In the genomic region with DNA sequence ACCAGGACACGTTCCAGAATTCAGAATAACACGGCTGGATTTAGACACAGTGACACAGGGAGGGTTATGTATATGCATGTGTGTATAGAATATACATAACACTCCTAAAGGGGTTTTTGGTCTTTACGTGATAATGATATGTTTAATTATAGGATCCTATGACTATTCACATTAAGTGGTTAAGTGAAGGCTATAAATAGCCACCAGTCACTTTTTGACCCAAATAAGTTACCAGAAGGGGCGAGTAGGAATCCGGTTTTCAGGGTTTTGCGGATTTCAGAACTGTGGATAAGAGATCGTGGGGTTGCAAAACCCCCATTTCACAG, we compare ENCODE assay signal across 3 cellular contexts.
TF ChIP-seq lines count a peak whose summit lies in the region.

No MANE protein-coding gene starts in this region.

TF ChIP-seq in A549, 52 proteins besides CTCF, POLR2A, EP300 and RAD21:
- TF ChIP-seq SREBF2 (IDR thresholded peaks at IDR 0.05) (no peak), CBX8 (IDR thresholded peaks at IDR 0.05) (no peak), FOXS1 (CRISPR knock-in tag; IDR thresholded peaks at IDR 0.05) (no peak), KDM1A (IDR thresholded peaks at IDR 0.05; ENCODE audit: low read depth) (no peak), ESRRA (IDR thresholded peaks at IDR 0.05; ENCODE audit: borderline replicate concordance, low read length) (no peak), HOXB13 (CRISPR knock-in tag; IDR thresholded peaks at IDR 0.05; ENCODE audit: low read depth) (no peak)

TF ChIP-seq in GM23338, 12 proteins besides CTCF, POLR2A, EP300 and RAD21 (continues in another document):
- TF ChIP-seq ZNF114 (CRISPR knock-in tag; IDR thresholded peaks at IDR 0.05) (no peak), ZNF331 (CRISPR knock-in tag; IDR thresholded peaks at IDR 0.05; ENCODE audit: low read depth) (no peak), EZH2 (IDR thresholded peaks at IDR 0.05; ENCODE audit: low read depth, unreplicated experiment) (no peak), JUNB (IDR thresholded peaks at IDR 0.05; ENCODE audit: unreplicated experiment) (no peak), POLR2AphosphoS5 (IDR thresholded peaks at IDR 0.05; ENCODE audit: low read depth) (no peak)
- TF ChIP-seq, protein P1, sequence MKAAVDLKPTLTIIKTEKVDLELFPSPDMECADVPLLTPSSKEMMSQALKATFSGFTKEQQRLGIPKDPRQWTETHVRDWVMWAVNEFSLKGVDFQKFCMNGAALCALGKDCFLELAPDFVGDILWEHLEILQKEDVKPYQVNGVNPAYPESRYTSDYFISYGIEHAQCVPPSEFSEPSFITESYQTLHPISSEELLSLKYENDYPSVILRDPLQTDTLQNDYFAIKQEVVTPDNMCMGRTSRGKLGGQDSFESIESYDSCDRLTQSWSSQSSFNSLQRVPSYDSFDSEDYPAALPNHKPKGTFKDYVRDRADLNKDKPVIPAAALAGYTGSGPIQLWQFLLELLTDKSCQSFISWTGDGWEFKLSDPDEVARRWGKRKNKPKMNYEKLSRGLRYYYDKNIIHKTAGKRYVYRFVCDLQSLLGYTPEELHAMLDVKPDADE (IDR thresholded peaks at IDR 0.05) = no peak
- TF ChIP-seq, protein P2, sequence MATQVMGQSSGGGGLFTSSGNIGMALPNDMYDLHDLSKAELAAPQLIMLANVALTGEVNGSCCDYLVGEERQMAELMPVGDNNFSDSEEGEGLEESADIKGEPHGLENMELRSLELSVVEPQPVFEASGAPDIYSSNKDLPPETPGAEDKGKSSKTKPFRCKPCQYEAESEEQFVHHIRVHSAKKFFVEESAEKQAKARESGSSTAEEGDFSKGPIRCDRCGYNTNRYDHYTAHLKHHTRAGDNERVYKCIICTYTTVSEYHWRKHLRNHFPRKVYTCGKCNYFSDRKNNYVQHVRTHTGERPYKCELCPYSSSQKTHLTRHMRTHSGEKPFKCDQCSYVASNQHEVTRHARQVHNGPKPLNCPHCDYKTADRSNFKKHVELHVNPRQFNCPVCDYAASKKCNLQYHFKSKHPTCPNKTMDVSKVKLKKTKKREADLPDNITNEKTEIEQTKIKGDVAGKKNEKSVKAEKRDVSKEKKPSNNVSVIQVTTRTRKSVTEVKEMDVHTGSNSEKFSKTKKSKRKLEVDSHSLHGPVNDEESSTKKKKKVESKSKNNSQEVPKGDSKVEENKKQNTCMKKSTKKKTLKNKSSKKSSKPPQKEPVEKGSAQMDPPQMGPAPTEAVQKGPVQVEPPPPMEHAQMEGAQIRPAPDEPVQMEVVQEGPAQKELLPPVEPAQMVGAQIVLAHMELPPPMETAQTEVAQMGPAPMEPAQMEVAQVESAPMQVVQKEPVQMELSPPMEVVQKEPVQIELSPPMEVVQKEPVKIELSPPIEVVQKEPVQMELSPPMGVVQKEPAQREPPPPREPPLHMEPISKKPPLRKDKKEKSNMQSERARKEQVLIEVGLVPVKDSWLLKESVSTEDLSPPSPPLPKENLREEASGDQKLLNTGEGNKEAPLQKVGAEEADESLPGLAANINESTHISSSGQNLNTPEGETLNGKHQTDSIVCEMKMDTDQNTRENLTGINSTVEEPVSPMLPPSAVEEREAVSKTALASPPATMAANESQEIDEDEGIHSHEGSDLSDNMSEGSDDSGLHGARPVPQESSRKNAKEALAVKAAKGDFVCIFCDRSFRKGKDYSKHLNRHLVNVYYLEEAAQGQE (IDR thresholded peaks at IDR 0.05; ENCODE audit: unreplicated experiment) = no peak
- TF ChIP-seq, protein P3, sequence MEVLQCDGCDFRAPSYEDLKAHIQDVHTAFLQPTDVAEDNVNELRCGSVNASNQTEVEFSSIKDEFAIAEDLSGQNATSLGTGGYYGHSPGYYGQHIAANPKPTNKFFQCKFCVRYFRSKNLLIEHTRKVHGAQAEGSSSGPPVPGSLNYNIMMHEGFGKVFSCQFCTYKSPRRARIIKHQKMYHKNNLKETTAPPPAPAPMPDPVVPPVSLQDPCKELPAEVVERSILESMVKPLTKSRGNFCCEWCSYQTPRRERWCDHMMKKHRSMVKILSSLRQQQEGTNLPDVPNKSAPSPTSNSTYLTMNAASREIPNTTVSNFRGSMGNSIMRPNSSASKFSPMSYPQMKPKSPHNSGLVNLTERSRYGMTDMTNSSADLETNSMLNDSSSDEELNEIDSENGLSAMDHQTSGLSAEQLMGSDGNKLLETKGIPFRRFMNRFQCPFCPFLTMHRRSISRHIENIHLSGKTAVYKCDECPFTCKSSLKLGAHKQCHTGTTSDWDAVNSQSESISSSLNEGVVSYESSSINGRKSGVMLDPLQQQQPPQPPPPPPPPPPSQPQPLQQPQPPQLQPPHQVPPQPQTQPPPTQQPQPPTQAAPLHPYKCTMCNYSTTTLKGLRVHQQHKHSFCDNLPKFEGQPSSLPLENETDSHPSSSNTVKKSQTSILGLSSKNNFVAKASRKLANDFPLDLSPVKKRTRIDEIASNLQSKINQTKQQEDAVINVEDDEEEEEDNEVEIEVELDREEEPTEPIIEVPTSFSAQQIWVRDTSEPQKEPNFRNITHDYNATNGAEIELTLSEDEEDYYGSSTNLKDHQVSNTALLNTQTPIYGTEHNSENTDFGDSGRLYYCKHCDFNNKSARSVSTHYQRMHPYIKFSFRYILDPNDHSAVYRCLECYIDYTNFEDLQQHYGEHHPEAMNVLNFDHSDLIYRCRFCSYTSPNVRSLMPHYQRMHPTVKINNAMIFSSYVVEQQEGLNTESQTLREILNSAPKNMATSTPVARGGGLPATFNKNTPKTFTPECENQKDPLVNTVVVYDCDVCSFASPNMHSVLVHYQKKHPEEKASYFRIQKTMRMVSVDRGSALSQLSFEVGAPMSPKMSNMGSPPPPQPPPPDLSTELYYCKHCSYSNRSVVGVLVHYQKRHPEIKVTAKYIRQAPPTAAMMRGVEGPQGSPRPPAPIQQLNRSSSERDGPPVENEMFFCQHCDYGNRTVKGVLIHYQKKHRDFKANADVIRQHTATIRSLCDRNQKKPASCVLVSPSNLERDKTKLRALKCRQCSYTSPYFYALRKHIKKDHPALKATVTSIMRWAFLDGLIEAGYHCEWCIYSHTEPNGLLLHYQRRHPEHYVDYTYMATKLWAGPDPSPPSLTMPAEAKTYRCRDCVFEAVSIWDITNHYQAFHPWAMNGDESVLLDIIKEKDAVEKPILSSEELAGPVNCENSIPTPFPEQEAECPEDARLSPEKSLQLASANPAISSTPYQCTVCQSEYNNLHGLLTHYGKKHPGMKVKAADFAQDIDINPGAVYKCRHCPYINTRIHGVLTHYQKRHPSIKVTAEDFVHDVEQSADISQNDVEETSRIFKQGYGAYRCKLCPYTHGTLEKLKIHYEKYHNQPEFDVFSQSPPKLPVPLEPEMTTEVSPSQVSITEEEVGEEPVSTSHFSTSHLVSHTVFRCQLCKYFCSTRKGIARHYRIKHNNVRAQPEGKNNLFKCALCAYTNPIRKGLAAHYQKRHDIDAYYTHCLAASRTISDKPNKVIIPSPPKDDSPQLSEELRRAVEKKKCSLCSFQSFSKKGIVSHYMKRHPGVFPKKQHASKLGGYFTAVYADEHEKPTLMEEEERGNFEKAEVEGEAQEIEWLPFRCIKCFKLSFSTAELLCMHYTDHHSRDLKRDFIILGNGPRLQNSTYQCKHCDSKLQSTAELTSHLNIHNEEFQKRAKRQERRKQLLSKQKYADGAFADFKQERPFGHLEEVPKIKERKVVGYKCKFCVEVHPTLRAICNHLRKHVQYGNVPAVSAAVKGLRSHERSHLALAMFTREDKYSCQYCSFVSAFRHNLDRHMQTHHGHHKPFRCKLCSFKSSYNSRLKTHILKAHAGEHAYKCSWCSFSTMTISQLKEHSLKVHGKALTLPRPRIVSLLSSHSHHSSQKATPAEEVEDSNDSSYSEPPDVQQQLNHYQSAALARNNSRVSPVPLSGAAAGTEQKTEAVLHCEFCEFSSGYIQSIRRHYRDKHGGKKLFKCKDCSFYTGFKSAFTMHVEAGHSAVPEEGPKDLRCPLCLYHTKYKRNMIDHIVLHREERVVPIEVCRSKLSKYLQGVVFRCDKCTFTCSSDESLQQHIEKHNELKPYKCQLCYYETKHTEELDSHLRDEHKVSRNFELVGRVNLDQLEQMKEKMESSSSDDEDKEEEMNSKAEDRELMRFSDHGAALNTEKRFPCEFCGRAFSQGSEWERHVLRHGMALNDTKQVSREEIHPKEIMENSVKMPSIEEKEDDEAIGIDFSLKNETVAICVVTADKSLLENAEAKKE (CRISPR knock-in tag; IDR thresholded peaks at IDR 0.05) = no peak

TF ChIP-seq in K562, 482 proteins besides CTCF, POLR2A, EP300 and RAD21:
- TF ChIP-seq, protein P4, sequence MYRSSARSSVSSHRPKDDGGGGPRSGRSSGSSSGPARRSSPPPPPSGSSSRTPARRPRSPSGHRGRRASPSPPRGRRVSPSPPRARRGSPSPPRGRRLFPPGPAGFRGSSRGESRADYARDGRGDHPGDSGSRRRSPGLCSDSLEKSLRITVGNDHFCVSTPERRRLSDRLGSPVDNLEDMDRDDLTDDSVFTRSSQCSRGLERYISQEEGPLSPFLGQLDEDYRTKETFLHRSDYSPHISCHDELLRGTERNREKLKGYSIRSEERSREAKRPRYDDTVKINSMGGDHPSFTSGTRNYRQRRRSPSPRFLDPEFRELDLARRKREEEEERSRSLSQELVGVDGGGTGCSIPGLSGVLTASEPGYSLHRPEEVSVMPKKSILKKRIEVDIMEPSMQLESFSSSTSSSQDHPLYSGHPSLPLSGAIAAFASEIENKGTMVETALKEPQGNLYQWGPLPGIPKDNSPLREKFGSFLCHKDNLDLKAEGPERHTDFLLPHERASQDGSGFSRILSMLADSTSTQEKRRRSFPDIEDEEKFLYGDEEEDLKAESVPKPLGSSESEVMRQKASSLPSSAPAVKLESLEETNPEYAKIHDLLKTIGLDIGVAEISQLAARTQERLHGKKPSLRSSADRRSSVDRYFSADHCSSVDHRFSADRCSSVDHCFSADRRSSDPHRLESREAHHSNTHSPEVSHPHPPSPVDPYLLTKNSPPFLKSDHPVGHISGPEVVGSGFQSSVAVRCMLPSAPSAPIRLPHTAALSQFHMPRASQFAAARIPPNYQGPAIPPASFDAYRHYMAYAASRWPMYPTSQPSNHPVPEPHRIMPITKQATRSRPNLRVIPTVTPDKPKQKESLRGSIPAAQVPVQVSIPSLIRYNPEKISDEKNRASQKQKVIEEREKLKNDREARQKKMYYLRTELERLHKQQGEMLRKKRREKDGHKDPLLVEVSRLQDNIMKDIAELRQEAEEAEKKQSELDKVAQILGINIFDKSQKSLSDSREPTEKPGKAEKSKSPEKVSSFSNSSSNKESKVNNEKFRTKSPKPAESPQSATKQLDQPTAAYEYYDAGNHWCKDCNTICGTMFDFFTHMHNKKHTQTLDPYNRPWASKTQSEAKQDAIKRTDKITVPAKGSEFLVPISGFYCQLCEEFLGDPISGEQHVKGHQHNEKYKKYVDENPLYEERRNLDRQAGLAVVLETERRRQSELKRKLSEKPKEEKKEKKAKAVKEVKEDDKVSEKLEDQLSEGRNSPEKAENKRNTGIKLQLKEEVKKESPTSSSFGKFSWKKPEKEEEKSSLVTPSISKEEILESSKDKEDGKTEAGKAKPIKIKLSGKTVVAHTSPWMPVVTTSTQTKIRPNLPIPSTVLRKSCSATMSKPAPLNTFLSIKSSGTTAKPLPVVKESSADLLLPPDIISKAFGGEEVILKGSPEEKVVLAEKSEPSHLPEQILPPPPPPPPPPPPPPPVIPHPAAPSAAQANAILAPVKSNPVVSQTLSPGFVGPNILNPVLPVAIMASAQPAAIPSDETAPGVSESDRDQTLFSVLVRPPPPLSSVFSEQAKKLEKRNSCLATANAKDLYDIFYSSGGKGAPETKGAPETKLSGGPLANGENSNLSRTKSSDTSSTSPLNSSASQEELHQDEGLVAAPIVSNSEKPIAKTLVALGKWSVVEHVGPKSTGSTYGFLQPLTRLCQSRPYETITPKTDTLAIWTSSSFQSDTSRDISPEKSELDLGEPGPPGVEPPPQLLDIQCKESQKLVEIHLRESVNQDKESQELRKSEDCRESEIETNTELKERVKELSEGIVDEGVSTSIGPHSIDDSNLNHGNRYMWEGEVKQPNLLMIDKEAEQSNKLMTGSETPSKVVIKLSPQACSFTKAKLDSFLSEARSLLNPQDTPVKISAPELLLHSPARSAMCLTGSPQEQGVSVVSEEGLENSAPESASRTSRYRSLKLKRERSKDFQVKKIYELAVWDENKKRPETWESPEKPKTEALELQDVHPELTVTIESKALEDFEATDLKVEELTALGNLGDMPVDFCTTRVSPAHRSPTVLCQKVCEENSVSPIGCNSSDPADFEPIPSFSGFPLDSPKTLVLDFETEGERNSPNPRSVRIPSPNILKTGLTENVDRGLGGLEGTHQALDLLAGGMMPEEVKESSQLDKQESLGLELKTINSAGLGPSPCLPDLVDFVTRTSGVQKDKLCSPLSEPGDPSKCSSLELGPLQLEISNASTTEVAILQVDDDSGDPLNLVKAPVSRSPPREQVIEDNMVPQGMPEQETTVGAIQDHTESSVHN (IDR thresholded peaks at IDR 0.05; ENCODE audit: borderline replicate concordance in 1 of 2, low read depth in 1 of 2) = no peak
- TF ChIP-seq, protein P5, sequence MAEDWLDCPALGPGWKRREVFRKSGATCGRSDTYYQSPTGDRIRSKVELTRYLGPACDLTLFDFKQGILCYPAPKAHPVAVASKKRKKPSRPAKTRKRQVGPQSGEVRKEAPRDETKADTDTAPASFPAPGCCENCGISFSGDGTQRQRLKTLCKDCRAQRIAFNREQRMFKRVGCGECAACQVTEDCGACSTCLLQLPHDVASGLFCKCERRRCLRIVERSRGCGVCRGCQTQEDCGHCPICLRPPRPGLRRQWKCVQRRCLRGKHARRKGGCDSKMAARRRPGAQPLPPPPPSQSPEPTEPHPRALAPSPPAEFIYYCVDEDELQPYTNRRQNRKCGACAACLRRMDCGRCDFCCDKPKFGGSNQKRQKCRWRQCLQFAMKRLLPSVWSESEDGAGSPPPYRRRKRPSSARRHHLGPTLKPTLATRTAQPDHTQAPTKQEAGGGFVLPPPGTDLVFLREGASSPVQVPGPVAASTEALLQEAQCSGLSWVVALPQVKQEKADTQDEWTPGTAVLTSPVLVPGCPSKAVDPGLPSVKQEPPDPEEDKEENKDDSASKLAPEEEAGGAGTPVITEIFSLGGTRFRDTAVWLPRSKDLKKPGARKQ (CRISPR knock-in tag; IDR thresholded peaks at IDR 0.05) = 0 out of 2 replicates have a peak, but pooled peaks have one; percentile 59
- TF ChIP-seq, protein P6, sequence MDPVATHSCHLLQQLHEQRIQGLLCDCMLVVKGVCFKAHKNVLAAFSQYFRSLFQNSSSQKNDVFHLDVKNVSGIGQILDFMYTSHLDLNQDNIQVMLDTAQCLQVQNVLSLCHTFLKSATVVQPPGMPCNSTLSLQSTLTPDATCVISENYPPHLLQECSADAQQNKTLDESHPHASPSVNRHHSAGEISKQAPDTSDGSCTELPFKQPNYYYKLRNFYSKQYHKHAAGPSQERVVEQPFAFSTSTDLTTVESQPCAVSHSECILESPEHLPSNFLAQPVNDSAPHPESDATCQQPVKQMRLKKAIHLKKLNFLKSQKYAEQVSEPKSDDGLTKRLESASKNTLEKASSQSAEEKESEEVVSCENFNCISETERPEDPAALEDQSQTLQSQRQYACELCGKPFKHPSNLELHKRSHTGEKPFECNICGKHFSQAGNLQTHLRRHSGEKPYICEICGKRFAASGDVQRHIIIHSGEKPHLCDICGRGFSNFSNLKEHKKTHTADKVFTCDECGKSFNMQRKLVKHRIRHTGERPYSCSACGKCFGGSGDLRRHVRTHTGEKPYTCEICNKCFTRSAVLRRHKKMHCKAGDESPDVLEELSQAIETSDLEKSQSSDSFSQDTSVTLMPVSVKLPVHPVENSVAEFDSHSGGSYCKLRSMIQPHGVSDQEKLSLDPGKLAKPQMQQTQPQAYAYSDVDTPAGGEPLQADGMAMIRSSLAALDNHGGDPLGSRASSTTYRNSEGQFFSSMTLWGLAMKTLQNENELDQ (CRISPR knock-in tag; IDR thresholded peaks at IDR 0.05; ENCODE audit: borderline replicate concordance) = no peak
- TF ChIP-seq ZNF146 (CRISPR knock-in tag; IDR thresholded peaks at IDR 0.05; ENCODE audit: unreplicated experiment) = no peak
- TF ChIP-seq HDAC1 (IDR thresholded peaks at IDR 0.05) = 0 out of 4 replicates have a peak, but pooled peaks of 1 of the 2 experiments have one; percentile 22
- TF ChIP-seq TBP (optimal IDR thresholded peaks at IDR 0.05; ENCODE audit: low read depth, low read length) = peak; percentile 5
- no peak for TF ChIP-seq ILF3 (IDR thresholded peaks at IDR 0.05; ENCODE audit: borderline replicate concordance)
- 0 out of 2 replicates have a peak, but pooled peaks have one; percentile 1 for TF ChIP-seq ZNF263 (CRISPR knock-in tag; IDR thresholded peaks at IDR 0.05; ENCODE audit: borderline replicate concordance)
- peak; percentile 41; the same call in 1 of the 2 replicates for TF ChIP-seq CEBPB (tag; IDR thresholded peaks at IDR 0.05)
- peak; percentile 11 for TF ChIP-seq GABPB1 (CRISPR knock-in tag; IDR thresholded peaks at IDR 0.05)
